12 cellular contexts compared by ENCODE assay signal in genomic region chr9:134395727-134396257, GRCh38.
DNase-seq lines count a peak whose midpoint lies in the region; ATAC-seq, FAIRE-seq and TF ChIP-seq lines count a peak whose summit lies in the region.
"Had no signal": no experiment of that assay in that cellular context is flagged by ENCODE, and none has a peak within 500 bp of the region (broad histone marks: within the 10 kb centered on the region; RNA-seq: fewer than 3 reads in every experiment).

No MANE protein-coding gene starts in this region.

- peaks cover 64% of the 10 kb centered on the region for H3K4me1 Mint-ChIP-seq in stimulated activated memory B cell treated with anti-CD40 and anti-IgM and Interleukin-4, amounts not matched to agents 10 μg/mL and 1 μg/mL and 100 μg/mL, for 72 hours
- no peaks in the 10 kb centered on the region for H3K4me1 Mint-ChIP-seq in progenitor cell of endocrine pancreas (ENCODE audit: low read depth)

- H3K4me3 Mint-ChIP-seq in stimulated activated memory B cell treated with anti-CD40 and anti-IgM and Interleukin-4, amounts not matched to agents 10 μg/mL and 1 μg/mL and 100 μg/mL, for 72 hours = peak overlapping the region; percentile 74
- H3K4me3 Mint-ChIP-seq in progenitor cell of endocrine pancreas (ENCODE audit: low read depth) = no peak overlapping the region
- H3K4me3 Mint-ChIP-seq: nephron progenitor cell had no signal

- ATAC-seq in stimulated activated memory B cell treated with anti-CD40 and anti-IgM and Interleukin-4, amounts not matched to agents 10 μg/mL and 1 μg/mL and 100 μg/mL, for 72 hours = no peak
- ATAC-seq in HG03378 (IDR thresholded peaks at IDR 0.05; ENCODE audit: unreplicated experiment) = no peak

- no peaks in the 10 kb centered on the region for H3K9me2 ChIP-seq in Loucy (replicated peaks; ENCODE audit: low read depth, low read length)

- H3K9me3 ChIP-seq in Loucy (ENCODE audit: insufficient read depth, low read depth, low read length) (peaks cover 4% of the 10 kb centered on the region; the same call in 1 of the 2 replicates), endothelial cell of umbilical vein (replicated peaks; ENCODE audit: control insufficient read depth, insufficient read depth, low read length) (no peaks in the 10 kb centered on the region), SJCRH30 (replicated peaks) (0 out of 2 replicates have a peak, but pooled peaks cover 2% of the 10 kb centered on the region)

- TF ChIP-seq CTCF in Loucy (conservative IDR thresholded peaks at IDR 0.05; ENCODE audit: low read length) (no peak), endothelial cell of umbilical vein (IDR thresholded peaks at IDR 0.05; ENCODE audit: extremely low read depth in 1 of 2, insufficient read depth in 1 of 2, low read depth in 1 of 2, low read length in 2 of 2) (no peak), progenitor cell of endocrine pancreas (IDR thresholded peaks at IDR 0.05; ENCODE audit: unreplicated experiment) (no peak)

- H3K9ac ChIP-seq in Loucy (ENCODE audit: low read depth, low read length, poor library complexity, severe bottlenecking) (peak overlapping the region; percentile 64), endothelial cell of umbilical vein (replicated peaks; ENCODE audit: extremely low read depth, insufficient read depth, low read length) (no peak overlapping the region)

- peaks cover 4% of the 10 kb centered on the region; the same call in 1 of the 2 replicates for H3F3A ChIP-seq in Loucy (ENCODE audit: low read depth)

- peak overlapping the region; percentile 74 for H3K4me3 ChIP-seq in Loucy (ENCODE audit: low read length, poor library complexity, severe bottlenecking)
- H3K4me3 ChIP-seq in endothelial cell of umbilical vein (replicated peaks in 1 of 3; ENCODE audit: insufficient read depth in 1 of 3, low read depth in 1 of 3, low read length in 3 of 3) = no peak overlapping the region
- H3K4me3 ChIP-seq in SJCRH30 = no peak overlapping the region
- H3K4me3 ChIP-seq: smooth muscle cell had no signal

- H3K4me1 ChIP-seq in Loucy (ENCODE audit: insufficient read depth, low read length, poor library complexity, severe bottlenecking) (peaks cover 85% of the 10 kb centered on the region), endothelial cell of umbilical vein (ENCODE audit: control insufficient read depth, extremely low read depth, insufficient read depth, low read length) (peaks cover 58% of the 10 kb centered on the region), SJCRH30 (no peaks in the 10 kb centered on the region)

- no TSS peak for BruUV-seq in endothelial cell of umbilical vein (replicated peaks; lab: Mats Ljungman, UMichigan)

- FAIRE-seq in endothelial cell of umbilical vein (lab: Jason Lieb, UNC) = no peak
- FAIRE-seq: islet of Langerhans had no signal

- no peak overlapping the region for H2AFZ ChIP-seq in Loucy (ENCODE audit: low read length)
- H2AFZ ChIP-seq in endothelial cell of umbilical vein (ENCODE audit: low read depth, low read length) = no peak overlapping the region

- peaks cover 8% of the 10 kb centered on the region for H3K9me3 Mint-ChIP-seq in stimulated activated memory B cell treated with anti-CD40 and anti-IgM and Interleukin-4, amounts not matched to agents 10 μg/mL and 1 μg/mL and 100 μg/mL, for 72 hours
- no peaks in the 10 kb centered on the region for H3K9me3 Mint-ChIP-seq in progenitor cell of endocrine pancreas (ENCODE audit: low read depth)

- DNase-seq in activated CD8-positive, alpha-beta memory T cell treated with anti-CD3 and anti-CD28 coated beads, Interleukin-2, amount 50 U/mL, for 48 hours = peak; percentile 61
- no peak for DNase-seq in activated CD8-positive, alpha-beta memory T cell treated with anti-CD3 and anti-CD28 coated beads, Interleukin-2, amount 50 U/mL, for 4 hours
- DNase-seq in endothelial cell of umbilical vein (ENCODE audit: low read depth, low spot score) (no peak), progenitor cell of endocrine pancreas (ENCODE audit: low spot score, unreplicated experiment) (no peak), SJCRH30 (no peak)
- DNase-seq: NCI-H187, nephron progenitor cell had no signal

- no peaks in the 10 kb centered on the region for H3K9me1 ChIP-seq in endothelial cell of umbilical vein (replicated peaks; ENCODE audit: control insufficient read depth, extremely low read depth, insufficient read depth, low read length)

- H4K20me1 ChIP-seq in Loucy (ENCODE audit: insufficient read depth, low read length, poor library complexity, severe bottlenecking) (peaks cover 11% of the 10 kb centered on the region), endothelial cell of umbilical vein (replicated peaks; ENCODE audit: control insufficient read depth, extremely low read depth, insufficient read depth, low read length) (no peaks in the 10 kb centered on the region)

- peaks cover 94% of the 10 kb centered on the region for H3K79me2 ChIP-seq in Loucy (ENCODE audit: insufficient read depth, low read length)
- H3K79me2 ChIP-seq in endothelial cell of umbilical vein (ENCODE audit: control insufficient read depth, insufficient read depth, low read length) = peaks cover 39% of the 10 kb centered on the region

- no peak for TF ChIP-seq POLR2A in endothelial cell of umbilical vein (IDR thresholded peaks at IDR 0.05; ENCODE audit: low read depth, low read length)

- H3K27me3 ChIP-seq in Loucy (ENCODE audit: insufficient read depth, low read length, poor library complexity, severe bottlenecking) = no peaks in the 10 kb centered on the region
- H3K27me3 ChIP-seq in endothelial cell of umbilical vein (ENCODE audit: control insufficient read depth in 2 of 2, insufficient read depth in 2 of 2, low read length in 2 of 2) = no peaks in the 10 kb centered on the region
- no peaks in the 10 kb centered on the region for H3K27me3 ChIP-seq in SJCRH30

- H3K4me2 ChIP-seq in Loucy (ENCODE audit: low read depth, low read length, poor library complexity, severe bottlenecking) (peak overlapping the region; percentile 97), endothelial cell of umbilical vein (ENCODE audit: insufficient read depth, low read length) (peak overlapping the region; percentile 19)
- H3K4me2 ChIP-seq: smooth muscle cell had no signal

- POLR2A ChIA-PET in endothelial cell of umbilical vein (lab: Charles Lee) = interaction anchor here (0.6 kb wide), 1 partner anchor 29 kb away, joined by 3 read pairs; no protein-coding TSS in a partner anchor

- no peaks in the 10 kb centered on the region for H3K27me3 Mint-ChIP-seq in stimulated activated memory B cell treated with anti-CD40 and anti-IgM and Interleukin-4, amounts not matched to agents 10 μg/mL and 1 μg/mL and 100 μg/mL, for 72 hours
- H3K27me3 Mint-ChIP-seq in progenitor cell of endocrine pancreas = no peaks in the 10 kb centered on the region

- peaks cover 9% of the 10 kb centered on the region for H3K36me3 ChIP-seq in Loucy (ENCODE audit: insufficient read depth, low read length)
- H3K36me3 ChIP-seq in endothelial cell of umbilical vein (ENCODE audit: control insufficient read depth in 2 of 2, extremely low read depth in 1 of 2, insufficient read depth in 2 of 2, low read length in 2 of 2) = no peaks in the 10 kb centered on the region
- 0 out of 2 replicates have a peak, but pooled peaks cover 5% of the 10 kb centered on the region for H3K36me3 ChIP-seq in SJCRH30

- H3K27ac Mint-ChIP-seq in stimulated activated memory B cell treated with anti-CD40 and anti-IgM and Interleukin-4, amounts not matched to agents 10 μg/mL and 1 μg/mL and 100 μg/mL, for 72 hours = peak overlapping the region; percentile 74
- H3K27ac Mint-ChIP-seq in progenitor cell of endocrine pancreas = no peak overlapping the region
- H3K27ac Mint-ChIP-seq: nephron progenitor cell had no signal

- peak overlapping the region; percentile 26 for H3K27ac ChIP-seq in endothelial cell of umbilical vein (ENCODE audit: insufficient read depth, low read depth, low read length)
- H3K27ac ChIP-seq in SJCRH30 = no peak overlapping the region

- no peaks in the 10 kb centered on the region for H3K36me3 Mint-ChIP-seq in stimulated activated memory B cell treated with anti-CD40 and anti-IgM and Interleukin-4, amounts not matched to agents 10 μg/mL and 1 μg/mL and 100 μg/mL, for 72 hours
- peaks cover 4% of the 10 kb centered on the region for H3K36me3 Mint-ChIP-seq in progenitor cell of endocrine pancreas (ENCODE audit: insufficient read depth)

- CTCF ChIA-PET in endothelial cell of umbilical vein (lab: Charles Lee) = interaction anchor here (0.9 to 1.9 kb wide), 7 partner anchors 12 to 112 kb away, joined by 3 to 7 read pairs (median 4); no protein-coding TSS in a partner anchor

- intact Hi-C loops in endothelial cell of umbilical vein (cut with micrococcal nuclease) = loop anchor here (2.0 to 5.0 kb wide), 3 partner anchors 33 to 55 kb away; no protein-coding TSS in a partner anchor

- dilution Hi-C loops in endothelial cell of umbilical vein (cut with MboI; ENCODE audit: extremely low pct_ligation_motif_present, low sequenced_read_pairs) = no loop called here

TF ChIP-seq in endothelial cell of umbilical vein, 7 proteins besides CTCF, POLR2A, EP300 and RAD21:
- TF ChIP-seq JUN (IDR thresholded peaks at IDR 0.05; ENCODE audit: borderline replicate concordance, insufficient read depth, insufficient read length, low read depth) (no peak), FOS (IDR thresholded peaks at IDR 0.05; ENCODE audit: borderline replicate concordance, insufficient read depth, low read length) (no peak), POLR2AphosphoS5 (IDR thresholded peaks at IDR 0.05; ENCODE audit: insufficient read depth, low read depth, low read length) (no peak), MAX (IDR thresholded peaks at IDR 0.05; ENCODE audit: insufficient read depth, insufficient read length) (no peak), GATA2 (IDR thresholded peaks at IDR 0.05; ENCODE audit: insufficient read depth, insufficient read length, low read depth, low read length) (no peak), MYC (IDR thresholded peaks at IDR 0.05; ENCODE audit: low read depth, low read length) (no peak), EZH2 (IDR thresholded peaks at IDR 0.05; ENCODE audit: borderline replicate concordance, low read depth, low read length, severe bottlenecking) (no peak)
TF ChIP-seq in endothelial cell of umbilical vein: peak in this region for 0.
